2 cellular contexts compared by ENCODE assay signal in the genomic region with DNA sequence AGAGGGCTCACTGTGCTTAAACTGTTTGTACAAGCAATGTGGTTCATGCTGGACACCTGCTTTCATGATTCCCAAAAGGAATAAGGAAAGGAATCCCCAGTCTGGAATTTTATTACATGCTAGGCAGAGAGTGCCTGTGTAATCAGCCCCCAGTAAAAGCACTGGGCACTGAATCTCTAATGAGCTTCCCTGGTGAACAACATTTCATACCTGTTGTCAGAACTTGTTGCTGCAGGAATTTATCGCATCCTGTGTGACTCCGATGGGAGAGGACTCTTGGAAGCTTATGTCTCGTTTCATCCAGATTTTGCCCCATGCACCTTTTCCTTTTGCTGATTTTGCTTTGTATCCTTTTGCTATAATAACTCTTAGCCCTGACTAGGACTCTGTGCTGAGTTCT.
TF ChIP-seq lines count a peak whose summit lies in the region.

No MANE protein-coding gene starts in this region.

TF ChIP-seq in A549, 52 proteins besides CTCF, POLR2A, EP300 and RAD21:
- TF ChIP-seq KDM5A (IDR thresholded peaks at IDR 0.05) (no peak), BHLHE40 (IDR thresholded peaks at IDR 0.05; ENCODE audit: low read depth, low read length) (no peak), NR3C1 (IDR thresholded peaks at IDR 0.05) (no peak), RFX5 (IDR thresholded peaks at IDR 0.05) (no peak), SREBF2 (IDR thresholded peaks at IDR 0.05) (no peak), CHD4 (IDR thresholded peaks at IDR 0.05; ENCODE audit: borderline replicate concordance) (no peak), KDM1A (IDR thresholded peaks at IDR 0.05; ENCODE audit: low read depth) (no peak)
- TF ChIP-seq, protein P1, sequence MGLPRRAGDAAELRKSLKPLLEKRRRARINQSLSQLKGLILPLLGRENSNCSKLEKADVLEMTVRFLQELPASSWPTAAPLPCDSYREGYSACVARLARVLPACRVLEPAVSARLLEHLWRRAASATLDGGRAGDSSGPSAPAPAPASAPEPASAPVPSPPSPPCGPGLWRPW (IDR thresholded peaks at IDR 0.05): no peak
- TF ChIP-seq, protein P2, sequence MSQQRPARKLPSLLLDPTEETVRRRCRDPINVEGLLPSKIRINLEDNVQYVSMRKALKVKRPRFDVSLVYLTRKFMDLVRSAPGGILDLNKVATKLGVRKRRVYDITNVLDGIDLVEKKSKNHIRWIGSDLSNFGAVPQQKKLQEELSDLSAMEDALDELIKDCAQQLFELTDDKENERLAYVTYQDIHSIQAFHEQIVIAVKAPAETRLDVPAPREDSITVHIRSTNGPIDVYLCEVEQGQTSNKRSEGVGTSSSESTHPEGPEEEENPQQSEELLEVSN (IDR thresholded peaks at IDR 0.05; ENCODE audit: borderline replicate concordance, low read depth): no peak
- TF ChIP-seq, protein P3, sequence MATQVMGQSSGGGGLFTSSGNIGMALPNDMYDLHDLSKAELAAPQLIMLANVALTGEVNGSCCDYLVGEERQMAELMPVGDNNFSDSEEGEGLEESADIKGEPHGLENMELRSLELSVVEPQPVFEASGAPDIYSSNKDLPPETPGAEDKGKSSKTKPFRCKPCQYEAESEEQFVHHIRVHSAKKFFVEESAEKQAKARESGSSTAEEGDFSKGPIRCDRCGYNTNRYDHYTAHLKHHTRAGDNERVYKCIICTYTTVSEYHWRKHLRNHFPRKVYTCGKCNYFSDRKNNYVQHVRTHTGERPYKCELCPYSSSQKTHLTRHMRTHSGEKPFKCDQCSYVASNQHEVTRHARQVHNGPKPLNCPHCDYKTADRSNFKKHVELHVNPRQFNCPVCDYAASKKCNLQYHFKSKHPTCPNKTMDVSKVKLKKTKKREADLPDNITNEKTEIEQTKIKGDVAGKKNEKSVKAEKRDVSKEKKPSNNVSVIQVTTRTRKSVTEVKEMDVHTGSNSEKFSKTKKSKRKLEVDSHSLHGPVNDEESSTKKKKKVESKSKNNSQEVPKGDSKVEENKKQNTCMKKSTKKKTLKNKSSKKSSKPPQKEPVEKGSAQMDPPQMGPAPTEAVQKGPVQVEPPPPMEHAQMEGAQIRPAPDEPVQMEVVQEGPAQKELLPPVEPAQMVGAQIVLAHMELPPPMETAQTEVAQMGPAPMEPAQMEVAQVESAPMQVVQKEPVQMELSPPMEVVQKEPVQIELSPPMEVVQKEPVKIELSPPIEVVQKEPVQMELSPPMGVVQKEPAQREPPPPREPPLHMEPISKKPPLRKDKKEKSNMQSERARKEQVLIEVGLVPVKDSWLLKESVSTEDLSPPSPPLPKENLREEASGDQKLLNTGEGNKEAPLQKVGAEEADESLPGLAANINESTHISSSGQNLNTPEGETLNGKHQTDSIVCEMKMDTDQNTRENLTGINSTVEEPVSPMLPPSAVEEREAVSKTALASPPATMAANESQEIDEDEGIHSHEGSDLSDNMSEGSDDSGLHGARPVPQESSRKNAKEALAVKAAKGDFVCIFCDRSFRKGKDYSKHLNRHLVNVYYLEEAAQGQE (IDR thresholded peaks at IDR 0.05): no peak
- TF ChIP-seq, protein P4, sequence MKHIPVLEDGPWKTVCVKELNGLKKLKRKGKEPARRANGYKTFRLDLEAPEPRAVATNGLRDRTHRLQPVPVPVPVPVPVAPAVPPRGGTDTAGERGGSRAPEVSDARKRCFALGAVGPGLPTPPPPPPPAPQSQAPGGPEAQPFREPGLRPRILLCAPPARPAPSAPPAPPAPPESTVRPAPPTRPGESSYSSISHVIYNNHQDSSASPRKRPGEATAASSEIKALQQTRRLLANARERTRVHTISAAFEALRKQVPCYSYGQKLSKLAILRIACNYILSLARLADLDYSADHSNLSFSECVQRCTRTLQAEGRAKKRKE (CRISPR knock-in tag; IDR thresholded peaks at IDR 0.05; ENCODE audit: low read depth): no peak

TF ChIP-seq in HEK293, 187 proteins besides CTCF, POLR2A, EP300 and RAD21:
- TF ChIP-seq ZIC2 (tag by site-specific recombination; IDR thresholded peaks at IDR 0.05) (peak; percentile 90), SCRT1 (tag by site-specific recombination; IDR thresholded peaks at IDR 0.05; ENCODE audit: borderline replicate concordance) (peak; percentile 95), SALL2 (tag by site-specific recombination; IDR thresholded peaks at IDR 0.05; ENCODE audit: borderline replicate concordance) (no peak), GLIS1 (tag by site-specific recombination; IDR thresholded peaks at IDR 0.05) (peak; percentile 47), ZNF621 (tag by site-specific recombination; IDR thresholded peaks at IDR 0.05) (no peak), SCRT2 (tag by site-specific recombination; IDR thresholded peaks at IDR 0.05) (peak; percentile 96), IKZF3 (tag by site-specific recombination; IDR thresholded peaks at IDR 0.05) (0 out of 2 replicates have a peak, but pooled peaks have one; percentile 27), ZNF391 (tag by site-specific recombination; IDR thresholded peaks at IDR 0.05; ENCODE audit: borderline replicate concordance, low read depth) (no peak)
- TF ChIP-seq, protein P5, sequence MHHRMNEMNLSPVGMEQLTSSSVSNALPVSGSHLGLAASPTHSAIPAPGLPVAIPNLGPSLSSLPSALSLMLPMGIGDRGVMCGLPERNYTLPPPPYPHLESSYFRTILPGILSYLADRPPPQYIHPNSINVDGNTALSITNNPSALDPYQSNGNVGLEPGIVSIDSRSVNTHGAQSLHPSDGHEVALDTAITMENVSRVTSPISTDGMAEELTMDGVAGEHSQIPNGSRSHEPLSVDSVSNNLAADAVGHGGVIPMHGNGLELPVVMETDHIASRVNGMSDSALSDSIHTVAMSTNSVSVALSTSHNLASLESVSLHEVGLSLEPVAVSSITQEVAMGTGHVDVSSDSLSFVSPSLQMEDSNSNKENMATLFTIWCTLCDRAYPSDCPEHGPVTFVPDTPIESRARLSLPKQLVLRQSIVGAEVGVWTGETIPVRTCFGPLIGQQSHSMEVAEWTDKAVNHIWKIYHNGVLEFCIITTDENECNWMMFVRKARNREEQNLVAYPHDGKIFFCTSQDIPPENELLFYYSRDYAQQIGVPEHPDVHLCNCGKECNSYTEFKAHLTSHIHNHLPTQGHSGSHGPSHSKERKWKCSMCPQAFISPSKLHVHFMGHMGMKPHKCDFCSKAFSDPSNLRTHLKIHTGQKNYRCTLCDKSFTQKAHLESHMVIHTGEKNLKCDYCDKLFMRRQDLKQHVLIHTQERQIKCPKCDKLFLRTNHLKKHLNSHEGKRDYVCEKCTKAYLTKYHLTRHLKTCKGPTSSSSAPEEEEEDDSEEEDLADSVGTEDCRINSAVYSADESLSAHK (tag by site-specific recombination; IDR thresholded peaks at IDR 0.05): 0 out of 2 replicates have a peak, but pooled peaks have one; percentile 38
